11 cellular contexts compared by ENCODE assay signal in genomic region chr3:5181479-5182141, GRCh38.
A peak's percentile ranks its signal among the peaks of the same experiment; 100 is the strongest.
DNase-seq lines count a peak whose midpoint lies in the region; ATAC-seq lines count a peak whose summit lies in the region.
"Had no signal": no experiment of that assay in that cellular context is flagged by ENCODE, and none has a peak within 500 bp of the region (broad histone marks: within the 10 kb centered on the region; RNA-seq: fewer than 3 reads in every experiment).

No MANE protein-coding gene starts in this region.

- peaks cover 44% of the 10 kb centered on the region for H3K36me3 Mint-ChIP-seq in effector memory CD8-positive, alpha-beta T cell (ENCODE audit: insufficient read depth)

- no peak overlapping the region for H3K4me3 Mint-ChIP-seq in effector memory CD8-positive, alpha-beta T cell
- H3K4me3 Mint-ChIP-seq: stimulated activated naive CD8-positive, alpha-beta T cell treated with anti-CD3 and anti-CD28 coated beads, Interleukin-15, amount 100 ng/mL, for 72 hours had no signal

- DNase-seq in effector memory CD8-positive, alpha-beta T cell: no peak
- DNase-seq in DMS79 (lab: John Stamatoyannopoulos, UW) (no peak), cerebellar cortex (ENCODE audit: low spot score) (no peak), NCI-H446 treated with DMSO at 0.1 percent for 48 hours (lab: John Stamatoyannopoulos, UW) (no peak), midbrain (lab: John Stamatoyannopoulos, UW) (no peak)
- DNase-seq: heart right ventricle; NCI-H2029; stimulated activated naive CD8-positive, alpha-beta T cell treated with anti-CD3 and anti-CD28 coated beads, Interleukin-15, amount 100 ng/mL, for 72 hours had no signal

- no peak overlapping the region for H3K27ac Mint-ChIP-seq in effector memory CD8-positive, alpha-beta T cell
- H3K27ac Mint-ChIP-seq: stimulated activated naive CD8-positive, alpha-beta T cell treated with anti-CD3 and anti-CD28 coated beads, Interleukin-15, amount 100 ng/mL, for 72 hours had no signal

- H3K27me3 Mint-ChIP-seq in effector memory CD8-positive, alpha-beta T cell: no peaks in the 10 kb centered on the region
- H3K27me3 Mint-ChIP-seq: stimulated activated naive CD8-positive, alpha-beta T cell treated with anti-CD3 and anti-CD28 coated beads, Interleukin-15, amount 100 ng/mL, for 72 hours had no signal

- peaks cover 0 to 5% of the 10 kb centered on the region in 2 donors for H3K4me1 Mint-ChIP-seq in effector memory CD8-positive, alpha-beta T cell (ENCODE audit: low read depth in 2 of 2)

- H3K9me3 Mint-ChIP-seq in effector memory CD8-positive, alpha-beta T cell: no peaks in the 10 kb centered on the region
- H3K9me3 Mint-ChIP-seq: stimulated activated naive CD8-positive, alpha-beta T cell treated with anti-CD3 and anti-CD28 coated beads, Interleukin-15, amount 100 ng/mL, for 72 hours had no signal

- ATAC-seq in GM18508 (IDR thresholded peaks at IDR 0.05; ENCODE audit: insufficient read depth, unreplicated experiment): peak; percentile 59
- ATAC-seq in GM21447 (IDR thresholded peaks at IDR 0.05; ENCODE audit: unreplicated experiment): peak; percentile 75
- ATAC-seq in HG03342 (IDR thresholded peaks at IDR 0.05; ENCODE audit: unreplicated experiment): peak; percentile 64
- peak; percentile 63 for ATAC-seq in effector memory CD8-positive, alpha-beta T cell (replicated peaks)
- ATAC-seq: heart right ventricle; stimulated activated naive CD8-positive, alpha-beta T cell treated with anti-CD3 and anti-CD28 coated beads, Interleukin-15, amount 100 ng/mL, for 72 hours had no signal
